ENCODE assay signal across 1 cellular context in the genomic region with DNA sequence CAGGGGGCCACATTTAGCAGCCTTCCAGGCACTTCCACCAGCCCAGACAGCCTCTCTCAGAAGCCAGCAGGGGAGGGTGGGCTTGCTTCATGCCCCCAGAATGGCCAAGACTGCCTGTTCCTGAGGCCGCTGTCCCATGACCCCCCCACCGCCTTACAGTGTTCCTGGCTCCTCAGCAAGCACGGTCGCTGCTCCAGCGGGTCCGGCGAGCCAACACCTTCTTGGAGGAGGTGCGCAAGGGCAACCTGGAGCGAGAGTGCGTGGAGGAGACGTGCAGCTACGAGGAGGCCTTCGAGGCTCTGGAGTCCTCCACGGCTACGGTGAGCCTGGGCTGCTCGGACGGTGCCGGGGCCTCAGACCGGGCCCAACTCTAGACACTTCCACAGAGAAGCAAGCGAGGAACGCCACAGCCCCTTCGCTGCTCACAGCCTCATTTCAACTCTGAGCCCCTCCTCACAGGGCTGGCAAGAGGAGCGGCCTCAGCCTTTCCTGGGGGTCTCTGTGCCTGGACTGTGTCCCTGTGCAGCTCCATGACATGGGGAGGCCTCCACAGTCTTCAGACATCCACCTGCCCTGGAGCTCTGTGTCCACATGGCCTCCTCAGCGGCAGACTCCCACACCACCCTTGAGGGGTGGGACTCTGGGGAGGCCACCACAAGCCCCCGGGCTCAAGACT.
A peak's percentile ranks its signal among the peaks of the same experiment; 100 is the strongest.
TF ChIP-seq lines count a peak whose summit lies in the region.

No MANE protein-coding gene starts in this region.

TF ChIP-seq in HepG2, 621 proteins besides CTCF, POLR2A, EP300 and RAD21 (continued from another document and continues in another):
- TF ChIP-seq ZMYM3 (CRISPR knock-in tag; IDR thresholded peaks at IDR 0.05) (0 out of 2 replicates have a peak, but pooled peaks have one; percentile 29), ZNF724P (CRISPR knock-in tag; IDR thresholded peaks at IDR 0.05; ENCODE audit: borderline replicate concordance) (peak; percentile 74; the same call in 1 of the 2 replicates), BRD4 (CRISPR knock-in tag; IDR thresholded peaks at IDR 0.05) (no peak), ZSCAN30 (CRISPR knock-in tag; IDR thresholded peaks at IDR 0.05) (no peak), ZNF251 (CRISPR knock-in tag; IDR thresholded peaks at IDR 0.05) (no peak), ZFP90 (CRISPR knock-in tag; IDR thresholded peaks at IDR 0.05; ENCODE audit: borderline replicate concordance) (no peak), ZIK1 (CRISPR knock-in tag; IDR thresholded peaks at IDR 0.05; ENCODE audit: borderline replicate concordance, low read depth) (peak; percentile 36; the same call in 1 of the 2 replicates), AGO2 (optimal IDR thresholded peaks at IDR 0.05; ENCODE audit: low read depth, low read length) (peak; percentile 99), ZNF441 (CRISPR knock-in tag; IDR thresholded peaks at IDR 0.05; ENCODE audit: borderline replicate concordance) (no peak), CHCHD3 (CRISPR knock-in tag; IDR thresholded peaks at IDR 0.05) (peak; percentile 84), MIXL1 (CRISPR knock-in tag; IDR thresholded peaks at IDR 0.05) (no peak), ZNF331 (CRISPR knock-in tag; IDR thresholded peaks at IDR 0.05) (0 out of 2 replicates have a peak, but pooled peaks have one; percentile 18), ZFP36 (IDR thresholded peaks at IDR 0.05; ENCODE audit: borderline replicate concordance, low read depth, low read length, partially characterized antibody) (no peak), ZNF207 (IDR thresholded peaks at IDR 0.05; ENCODE audit: borderline replicate concordance) (no peak), CBX2 (IDR thresholded peaks at IDR 0.05; ENCODE audit: low read depth, low read length) (no peak), CBX2 (CRISPR knock-in tag; IDR thresholded peaks at IDR 0.05; ENCODE audit: low read depth) (no peak), ZNF816 (CRISPR knock-in tag; IDR thresholded peaks at IDR 0.05; ENCODE audit: borderline replicate concordance) (peak; percentile 52; the same call in 1 of the 2 replicates), BCL6 (CRISPR knock-in tag; IDR thresholded peaks at IDR 0.05) (no peak), SOX6 (IDR thresholded peaks at IDR 0.05) (no peak), SOX6 (CRISPR knock-in tag; IDR thresholded peaks at IDR 0.05) (no peak), ATM (IDR thresholded peaks at IDR 0.05; ENCODE audit: borderline replicate concordance) (no peak), ZNF446 (CRISPR knock-in tag; IDR thresholded peaks at IDR 0.05) (0 out of 2 replicates have a peak, but pooled peaks have one; percentile 38), SRSF9 (IDR thresholded peaks at IDR 0.05; ENCODE audit: borderline replicate concordance, insufficient read depth, low read depth, low read length, poor library complexity, severe bottlenecking) (no peak), ZNF121 (CRISPR knock-in tag; IDR thresholded peaks at IDR 0.05) (no peak)
- TF ChIP-seq, protein P1, sequence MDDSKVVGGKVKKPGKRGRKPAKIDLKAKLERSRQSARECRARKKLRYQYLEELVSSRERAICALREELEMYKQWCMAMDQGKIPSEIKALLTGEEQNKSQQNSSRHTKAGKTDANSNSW (CRISPR knock-in tag; IDR thresholded peaks at IDR 0.05; ENCODE audit: borderline replicate concordance), result no peak
- TF ChIP-seq, protein P2, sequence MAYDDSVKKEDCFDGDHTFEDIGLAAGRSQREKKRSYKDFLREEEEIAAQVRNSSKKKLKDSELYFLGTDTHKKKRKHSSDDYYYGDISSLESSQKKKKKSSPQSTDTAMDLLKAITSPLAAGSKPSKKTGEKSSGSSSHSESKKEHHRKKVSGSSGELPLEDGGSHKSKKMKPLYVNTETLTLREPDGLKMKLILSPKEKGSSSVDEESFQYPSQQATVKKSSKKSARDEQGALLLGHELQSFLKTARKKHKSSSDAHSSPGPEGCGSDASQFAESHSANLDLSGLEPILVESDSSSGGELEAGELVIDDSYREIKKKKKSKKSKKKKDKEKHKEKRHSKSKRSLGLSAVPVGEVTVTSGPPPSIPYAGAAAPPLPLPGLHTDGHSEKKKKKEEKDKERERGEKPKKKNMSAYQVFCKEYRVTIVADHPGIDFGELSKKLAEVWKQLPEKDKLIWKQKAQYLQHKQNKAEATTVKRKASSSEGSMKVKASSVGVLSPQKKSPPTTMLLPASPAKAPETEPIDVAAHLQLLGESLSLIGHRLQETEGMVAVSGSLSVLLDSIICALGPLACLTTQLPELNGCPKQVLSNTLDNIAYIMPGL (CRISPR knock-in tag; IDR thresholded peaks at IDR 0.05; ENCODE audit: borderline replicate concordance in 1 of 2, low read depth in 1 of 2), result peak; percentile 13 to 82; a peak in 2 of 4 replicates
- TF ChIP-seq, protein P3, sequence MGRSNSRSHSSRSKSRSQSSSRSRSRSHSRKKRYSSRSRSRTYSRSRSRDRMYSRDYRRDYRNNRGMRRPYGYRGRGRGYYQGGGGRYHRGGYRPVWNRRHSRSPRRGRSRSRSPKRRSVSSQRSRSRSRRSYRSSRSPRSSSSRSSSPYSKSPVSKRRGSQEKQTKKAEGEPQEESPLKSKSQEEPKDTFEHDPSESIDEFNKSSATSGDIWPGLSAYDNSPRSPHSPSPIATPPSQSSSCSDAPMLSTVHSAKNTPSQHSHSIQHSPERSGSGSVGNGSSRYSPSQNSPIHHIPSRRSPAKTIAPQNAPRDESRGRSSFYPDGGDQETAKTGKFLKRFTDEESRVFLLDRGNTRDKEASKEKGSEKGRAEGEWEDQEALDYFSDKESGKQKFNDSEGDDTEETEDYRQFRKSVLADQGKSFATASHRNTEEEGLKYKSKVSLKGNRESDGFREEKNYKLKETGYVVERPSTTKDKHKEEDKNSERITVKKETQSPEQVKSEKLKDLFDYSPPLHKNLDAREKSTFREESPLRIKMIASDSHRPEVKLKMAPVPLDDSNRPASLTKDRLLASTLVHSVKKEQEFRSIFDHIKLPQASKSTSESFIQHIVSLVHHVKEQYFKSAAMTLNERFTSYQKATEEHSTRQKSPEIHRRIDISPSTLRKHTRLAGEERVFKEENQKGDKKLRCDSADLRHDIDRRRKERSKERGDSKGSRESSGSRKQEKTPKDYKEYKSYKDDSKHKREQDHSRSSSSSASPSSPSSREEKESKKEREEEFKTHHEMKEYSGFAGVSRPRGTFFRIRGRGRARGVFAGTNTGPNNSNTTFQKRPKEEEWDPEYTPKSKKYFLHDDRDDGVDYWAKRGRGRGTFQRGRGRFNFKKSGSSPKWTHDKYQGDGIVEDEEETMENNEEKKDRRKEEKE (IDR thresholded peaks at IDR 0.05), result no peak
- TF ChIP-seq, protein P4, sequence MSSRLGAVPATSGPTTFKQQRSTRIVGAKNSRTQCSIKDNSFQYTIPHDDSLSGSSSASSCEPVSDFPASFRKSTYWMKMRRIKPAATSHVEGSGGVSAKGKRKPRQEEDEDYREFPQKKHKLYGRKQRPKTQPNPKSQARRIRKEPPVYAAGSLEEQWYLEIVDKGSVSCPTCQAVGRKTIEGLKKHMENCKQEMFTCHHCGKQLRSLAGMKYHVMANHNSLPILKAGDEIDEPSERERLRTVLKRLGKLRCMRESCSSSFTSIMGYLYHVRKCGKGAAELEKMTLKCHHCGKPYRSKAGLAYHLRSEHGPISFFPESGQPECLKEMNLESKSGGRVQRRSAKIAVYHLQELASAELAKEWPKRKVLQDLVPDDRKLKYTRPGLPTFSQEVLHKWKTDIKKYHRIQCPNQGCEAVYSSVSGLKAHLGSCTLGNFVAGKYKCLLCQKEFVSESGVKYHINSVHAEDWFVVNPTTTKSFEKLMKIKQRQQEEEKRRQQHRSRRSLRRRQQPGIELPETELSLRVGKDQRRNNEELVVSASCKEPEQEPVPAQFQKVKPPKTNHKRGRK (CRISPR knock-in tag; IDR thresholded peaks at IDR 0.05), result peak; percentile 16; the same call in 1 of the 2 replicates
- TF ChIP-seq, protein P5, sequence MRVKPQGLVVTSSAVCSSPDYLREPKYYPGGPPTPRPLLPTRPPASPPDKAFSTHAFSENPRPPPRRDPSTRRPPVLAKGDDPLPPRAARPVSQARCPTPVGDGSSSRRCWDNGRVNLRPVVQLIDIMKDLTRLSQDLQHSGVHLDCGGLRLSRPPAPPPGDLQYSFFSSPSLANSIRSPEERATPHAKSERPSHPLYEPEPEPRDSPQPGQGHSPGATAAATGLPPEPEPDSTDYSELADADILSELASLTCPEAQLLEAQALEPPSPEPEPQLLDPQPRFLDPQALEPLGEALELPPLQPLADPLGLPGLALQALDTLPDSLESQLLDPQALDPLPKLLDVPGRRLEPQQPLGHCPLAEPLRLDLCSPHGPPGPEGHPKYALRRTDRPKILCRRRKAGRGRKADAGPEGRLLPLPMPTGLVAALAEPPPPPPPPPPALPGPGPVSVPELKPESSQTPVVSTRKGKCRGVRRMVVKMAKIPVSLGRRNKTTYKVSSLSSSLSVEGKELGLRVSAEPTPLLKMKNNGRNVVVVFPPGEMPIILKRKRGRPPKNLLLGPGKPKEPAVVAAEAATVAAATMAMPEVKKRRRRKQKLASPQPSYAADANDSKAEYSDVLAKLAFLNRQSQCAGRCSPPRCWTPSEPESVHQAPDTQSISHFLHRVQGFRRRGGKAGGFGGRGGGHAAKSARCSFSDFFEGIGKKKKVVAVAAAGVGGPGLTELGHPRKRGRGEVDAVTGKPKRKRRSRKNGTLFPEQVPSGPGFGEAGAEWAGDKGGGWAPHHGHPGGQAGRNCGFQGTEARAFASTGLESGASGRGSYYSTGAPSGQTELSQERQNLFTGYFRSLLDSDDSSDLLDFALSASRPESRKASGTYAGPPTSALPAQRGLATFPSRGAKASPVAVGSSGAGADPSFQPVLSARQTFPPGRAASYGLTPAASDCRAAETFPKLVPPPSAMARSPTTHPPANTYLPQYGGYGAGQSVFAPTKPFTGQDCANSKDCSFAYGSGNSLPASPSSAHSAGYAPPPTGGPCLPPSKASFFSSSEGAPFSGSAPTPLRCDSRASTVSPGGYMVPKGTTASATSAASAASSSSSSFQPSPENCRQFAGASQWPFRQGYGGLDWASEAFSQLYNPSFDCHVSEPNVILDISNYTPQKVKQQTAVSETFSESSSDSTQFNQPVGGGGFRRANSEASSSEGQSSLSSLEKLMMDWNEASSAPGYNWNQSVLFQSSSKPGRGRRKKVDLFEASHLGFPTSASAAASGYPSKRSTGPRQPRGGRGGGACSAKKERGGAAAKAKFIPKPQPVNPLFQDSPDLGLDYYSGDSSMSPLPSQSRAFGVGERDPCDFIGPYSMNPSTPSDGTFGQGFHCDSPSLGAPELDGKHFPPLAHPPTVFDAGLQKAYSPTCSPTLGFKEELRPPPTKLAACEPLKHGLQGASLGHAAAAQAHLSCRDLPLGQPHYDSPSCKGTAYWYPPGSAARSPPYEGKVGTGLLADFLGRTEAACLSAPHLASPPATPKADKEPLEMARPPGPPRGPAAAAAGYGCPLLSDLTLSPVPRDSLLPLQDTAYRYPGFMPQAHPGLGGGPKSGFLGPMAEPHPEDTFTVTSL (CRISPR knock-in tag; IDR thresholded peaks at IDR 0.05; ENCODE audit: borderline replicate concordance), result no peak; the same call in 1 of the 2 replicates
- TF ChIP-seq, protein P6, sequence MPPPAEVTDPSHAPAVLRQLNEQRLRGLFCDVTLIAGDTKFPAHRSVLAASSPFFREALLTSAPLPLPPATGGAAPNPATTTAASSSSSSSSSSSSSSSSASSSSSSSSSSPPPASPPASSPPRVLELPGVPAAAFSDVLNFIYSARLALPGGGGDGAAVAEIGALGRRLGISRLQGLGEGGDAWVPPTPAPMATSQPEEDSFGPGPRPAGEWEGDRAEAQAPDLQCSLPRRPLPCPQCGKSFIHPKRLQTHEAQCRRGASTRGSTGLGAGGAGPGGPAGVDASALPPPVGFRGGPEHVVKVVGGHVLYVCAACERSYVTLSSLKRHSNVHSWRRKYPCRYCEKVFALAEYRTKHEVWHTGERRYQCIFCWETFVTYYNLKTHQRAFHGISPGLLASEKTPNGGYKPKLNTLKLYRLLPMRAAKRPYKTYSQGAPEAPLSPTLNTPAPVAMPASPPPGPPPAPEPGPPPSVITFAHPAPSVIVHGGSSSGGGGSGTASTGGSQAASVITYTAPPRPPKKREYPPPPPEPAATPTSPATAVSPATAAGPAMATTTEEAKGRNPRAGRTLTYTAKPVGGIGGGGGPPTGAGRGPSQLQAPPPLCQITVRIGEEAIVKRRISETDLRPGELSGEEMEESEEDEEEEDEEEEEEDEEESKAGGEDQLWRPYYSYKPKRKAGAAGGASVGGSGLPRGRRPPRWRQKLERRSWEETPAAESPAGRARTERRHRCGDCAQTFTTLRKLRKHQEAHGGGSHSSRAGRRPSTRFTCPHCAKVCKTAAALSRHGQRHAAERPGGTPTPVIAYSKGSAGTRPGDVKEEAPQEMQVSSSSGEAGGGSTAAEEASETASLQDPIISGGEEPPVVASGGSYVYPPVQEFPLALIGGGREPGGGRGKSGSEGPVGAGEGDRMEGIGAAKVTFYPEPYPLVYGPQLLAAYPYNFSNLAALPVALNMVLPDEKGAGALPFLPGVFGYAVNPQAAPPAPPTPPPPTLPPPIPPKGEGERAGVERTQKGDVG (CRISPR knock-in tag; IDR thresholded peaks at IDR 0.05; ENCODE audit: borderline replicate concordance), result 0 out of 2 replicates have a peak, but pooled peaks have one; percentile 6
- TF ChIP-seq, protein P7, sequence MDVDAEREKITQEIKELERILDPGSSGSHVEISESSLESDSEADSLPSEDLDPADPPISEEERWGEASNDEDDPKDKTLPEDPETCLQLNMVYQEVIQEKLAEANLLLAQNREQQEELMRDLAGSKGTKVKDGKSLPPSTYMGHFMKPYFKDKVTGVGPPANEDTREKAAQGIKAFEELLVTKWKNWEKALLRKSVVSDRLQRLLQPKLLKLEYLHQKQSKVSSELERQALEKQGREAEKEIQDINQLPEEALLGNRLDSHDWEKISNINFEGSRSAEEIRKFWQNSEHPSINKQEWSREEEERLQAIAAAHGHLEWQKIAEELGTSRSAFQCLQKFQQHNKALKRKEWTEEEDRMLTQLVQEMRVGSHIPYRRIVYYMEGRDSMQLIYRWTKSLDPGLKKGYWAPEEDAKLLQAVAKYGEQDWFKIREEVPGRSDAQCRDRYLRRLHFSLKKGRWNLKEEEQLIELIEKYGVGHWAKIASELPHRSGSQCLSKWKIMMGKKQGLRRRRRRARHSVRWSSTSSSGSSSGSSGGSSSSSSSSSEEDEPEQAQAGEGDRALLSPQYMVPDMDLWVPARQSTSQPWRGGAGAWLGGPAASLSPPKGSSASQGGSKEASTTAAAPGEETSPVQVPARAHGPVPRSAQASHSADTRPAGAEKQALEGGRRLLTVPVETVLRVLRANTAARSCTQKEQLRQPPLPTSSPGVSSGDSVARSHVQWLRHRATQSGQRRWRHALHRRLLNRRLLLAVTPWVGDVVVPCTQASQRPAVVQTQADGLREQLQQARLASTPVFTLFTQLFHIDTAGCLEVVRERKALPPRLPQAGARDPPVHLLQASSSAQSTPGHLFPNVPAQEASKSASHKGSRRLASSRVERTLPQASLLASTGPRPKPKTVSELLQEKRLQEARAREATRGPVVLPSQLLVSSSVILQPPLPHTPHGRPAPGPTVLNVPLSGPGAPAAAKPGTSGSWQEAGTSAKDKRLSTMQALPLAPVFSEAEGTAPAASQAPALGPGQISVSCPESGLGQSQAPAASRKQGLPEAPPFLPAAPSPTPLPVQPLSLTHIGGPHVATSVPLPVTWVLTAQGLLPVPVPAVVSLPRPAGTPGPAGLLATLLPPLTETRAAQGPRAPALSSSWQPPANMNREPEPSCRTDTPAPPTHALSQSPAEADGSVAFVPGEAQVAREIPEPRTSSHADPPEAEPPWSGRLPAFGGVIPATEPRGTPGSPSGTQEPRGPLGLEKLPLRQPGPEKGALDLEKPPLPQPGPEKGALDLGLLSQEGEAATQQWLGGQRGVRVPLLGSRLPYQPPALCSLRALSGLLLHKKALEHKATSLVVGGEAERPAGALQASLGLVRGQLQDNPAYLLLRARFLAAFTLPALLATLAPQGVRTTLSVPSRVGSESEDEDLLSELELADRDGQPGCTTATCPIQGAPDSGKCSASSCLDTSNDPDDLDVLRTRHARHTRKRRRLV (CRISPR knock-in tag; IDR thresholded peaks at IDR 0.05), result peak; percentile 40; the same call in 1 of the 2 replicates
- TF ChIP-seq, protein P8, sequence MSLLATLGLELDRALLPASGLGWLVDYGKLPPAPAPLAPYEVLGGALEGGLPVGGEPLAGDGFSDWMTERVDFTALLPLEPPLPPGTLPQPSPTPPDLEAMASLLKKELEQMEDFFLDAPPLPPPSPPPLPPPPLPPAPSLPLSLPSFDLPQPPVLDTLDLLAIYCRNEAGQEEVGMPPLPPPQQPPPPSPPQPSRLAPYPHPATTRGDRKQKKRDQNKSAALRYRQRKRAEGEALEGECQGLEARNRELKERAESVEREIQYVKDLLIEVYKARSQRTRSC (CRISPR knock-in tag; IDR thresholded peaks at IDR 0.05; ENCODE audit: low read depth), result no peak
